Comparison of ENCODE assay signal across 12 cellular contexts in genomic region chr19:52691737-52692136, GRCh38. TPM values are rescaled to one million over a fixed set of nuclear protein-coding genes. Genes with fewer than 3 reads are reported as not detected.
DNase-seq lines count a peak whose midpoint lies in the region; ATAC-seq, FAIRE-seq and TF ChIP-seq lines count a peak whose summit lies in the region.
"Had no signal": no experiment of that assay in that cellular context is flagged by ENCODE, and none has a peak within 500 bp of the region (broad histone marks: within the 10 kb centered on the region; RNA-seq: fewer than 3 reads in every experiment).

No MANE protein-coding gene starts in this region.

- 26 to 35% methylated on average over 2 of the region's 2 CpGs for WGBS in pancreas, 2 donors

- no peak for FAIRE-seq in pancreas (lab: Jason Lieb, UNC)

- ATAC-seq in T-cell (replicated peaks in 1 of 4), result no peak
- ATAC-seq in pancreas, result no peak

- POLR2A ChIA-PET in CD8-positive, alpha-beta memory T cell (lab: Charles Lee), result interaction anchor here (0.6 kb wide), 1 partner anchor 11 kb away, joined by 3 read pairs; no protein-coding TSS in a partner anchor
- POLR2A ChIA-PET in T-cell (lab: Charles Lee), result no interaction called here

- peak overlapping the region in 5 of 8 donors; percentile 36 to 85 (median 54) for H3K27ac Mint-ChIP-seq in CD8-positive, alpha-beta memory T cell
- H3K27ac Mint-ChIP-seq in T-cell, result no peak overlapping the region

- peaks cover 0 to 8% (median 0%) of the 10 kb centered on the region in 3 donors for H3K36me3 Mint-ChIP-seq in CD8-positive, alpha-beta memory T cell
- no peaks in the 10 kb centered on the region for H3K36me3 Mint-ChIP-seq in T-cell

- H3K9me3 Mint-ChIP-seq in CD8-positive, alpha-beta memory T cell, result no peaks in the 10 kb centered on the region
- no peaks in the 10 kb centered on the region for H3K9me3 Mint-ChIP-seq in T-cell

- H3K4me3 Mint-ChIP-seq in CD8-positive, alpha-beta memory T cell, result peak overlapping the region; percentile 56 to 98 (median 93)
- H3K4me3 Mint-ChIP-seq in T-cell, result peak overlapping the region; percentile 55 to 91 (median 88)

- no peak for DNase-seq in CD8-positive, alpha-beta memory T cell
- DNase-seq in T-cell (no peak), islet precursor cell (peak; percentile 20), NCI-H510A (lab: John Stamatoyannopoulos, UW) (no peak), activated gamma-delta T cell (lab: John Stamatoyannopoulos, UW) (no peak), pancreas (no peak)
- no peak for DNase-seq in stimulated activated naive CD4-positive, alpha-beta T cell (lab: John Stamatoyannopoulos, UW)
- DNase-seq: brain microvascular endothelial cell, Kasumi-1, NCI-H774, SW 1271 had no signal

- CTCF ChIA-PET in CD8-positive, alpha-beta memory T cell (lab: Charles Lee), result no interaction called here
- CTCF ChIA-PET in T-cell (lab: Charles Lee), result no interaction called here

- H3K27ac ChIP-seq in ACC112 (ENCODE audit: low read depth, low read length), result peak overlapping the region; percentile 56; the same call in 1 of the 2 replicates
- no peak overlapping the region for H3K27ac ChIP-seq in CD8-positive, alpha-beta memory T cell (ENCODE audit: low read depth, low read length)
- peak overlapping the region in 1 of 4 donors; percentile 90 for H3K27ac ChIP-seq in pancreas

- H3K27me3 Mint-ChIP-seq in CD8-positive, alpha-beta memory T cell, result peaks cover 0 to 2% of the 10 kb centered on the region in 2 donors
- no peaks in the 10 kb centered on the region for H3K27me3 Mint-ChIP-seq in T-cell

- no peak for TF ChIP-seq CTCF in pancreas (IDR thresholded peaks at IDR 0.05)

- peaks cover 6% of the 10 kb centered on the region for H3K4me1 ChIP-seq in ACC112 (ENCODE audit: control insufficient read depth, insufficient read depth, low read length, unreplicated experiment)
- H3K4me1 ChIP-seq in CD8-positive, alpha-beta memory T cell (ENCODE audit: insufficient read depth, low read length), result peaks cover 15% of the 10 kb centered on the region
- peaks cover 0 to 4% (median 0%) of the 10 kb centered on the region in 3 donors for H3K4me1 ChIP-seq in pancreas

- intact Hi-C loops in pancreas (cut with DNase I), result no loop called here

- no peaks in the 10 kb centered on the region for H3K9me3 ChIP-seq in CD8-positive, alpha-beta memory T cell (ENCODE audit: low read length)
- H3K9me3 ChIP-seq in pancreas, result no peaks in the 10 kb centered on the region

- peak overlapping the region; percentile 52 for H2AFZ ChIP-seq in ACC112 (ENCODE audit: low read length, unreplicated experiment)

- peaks cover 17% of the 10 kb centered on the region for H3K79me2 ChIP-seq in ACC112 (ENCODE audit: control insufficient read depth, insufficient read depth, low read length, unreplicated experiment)

- H3K4me3 ChIP-seq in ACC112 (ENCODE audit: low read depth, low read length), result no peak overlapping the region
- no peak overlapping the region for H3K4me3 ChIP-seq in CD8-positive, alpha-beta memory T cell (ENCODE audit: low read length)
- no peak overlapping the region for H3K4me3 ChIP-seq in pancreas

- H3K36me3 ChIP-seq in ACC112 (ENCODE audit: insufficient read depth, low read length) (no peaks in the 10 kb centered on the region), pancreas (no peaks in the 10 kb centered on the region)
- H3K36me3 ChIP-seq in CD8-positive, alpha-beta memory T cell (ENCODE audit: insufficient read depth, low read length), result no peaks in the 10 kb centered on the region
- H3K36me3 ChIP-seq: brain microvascular endothelial cell had no signal

- no peaks in the 10 kb centered on the region for H3K27me3 ChIP-seq in ACC112 (ENCODE audit: insufficient read depth, low read length)
- no peaks in the 10 kb centered on the region for H3K27me3 ChIP-seq in CD8-positive, alpha-beta memory T cell (ENCODE audit: insufficient read depth, low read length, poor library complexity, severe bottlenecking)
- H3K27me3 ChIP-seq in pancreas, result no peaks in the 10 kb centered on the region
- H3K27me3 ChIP-seq: brain microvascular endothelial cell had no signal

- peaks cover 26 to 38% (median 32%) of the 10 kb centered on the region in 3 donors for H3K4me1 Mint-ChIP-seq in CD8-positive, alpha-beta memory T cell
- peaks cover 29 to 32% (median 29%) of the 10 kb centered on the region in 3 donors for H3K4me1 Mint-ChIP-seq in T-cell

RNA-seq across cellular contexts. Expression of gene ZNF611, which starts 43.1 kb away (rescaled TPM):
- 10 to 100 TPM; 21.9 to 24.2 TPM for total RNA-seq in CD8-positive, alpha-beta memory T cell
- polyA plus RNA-seq in CD8-positive, alpha-beta memory T cell, result 44.5 TPM
- total RNA-seq in T-cell, result 10 to 100 TPM; 31.5 to 46.2 (median 37.0) TPM
- total RNA-seq in pancreas, result 10 to 100 TPM in 1 of 6 donors, 1 to 10 TPM in 5; 5.7 to 15.2 (median 7.0) TPM
- 1 to 10 TPM; 3.4 to 6.2 TPM for polyA plus RNA-seq in pancreas

RNA-seq across cellular contexts. Expression of gene ZNF83, which starts 53.6 kb away (rescaled TPM):
- 10 to 100 TPM; 26.9 to 28.0 TPM for total RNA-seq in CD8-positive, alpha-beta memory T cell
- polyA plus RNA-seq in CD8-positive, alpha-beta memory T cell, result 23.1 TPM
- total RNA-seq in T-cell, result 10 to 100 TPM; 63.9 to 99.4 (median 84.6) TPM
- total RNA-seq in pancreas, result 10 to 100 TPM in 5 of 6 donors, 1 to 10 TPM in 1; 8.7 to 36.9 (median 16.9) TPM
- polyA plus RNA-seq in pancreas, result 10 to 100 TPM; 57.1 to 86.8 TPM

Comparison
In these comparisons a context has a peak if more than half of its experiments do, and no peak if none do; other contexts are left out.
1. H3K27ac Mint-ChIP-seq: peak in CD8-positive, alpha-beta memory T cell (5 of 8); none in T-cell (0 of 2).